In the genomic region with DNA sequence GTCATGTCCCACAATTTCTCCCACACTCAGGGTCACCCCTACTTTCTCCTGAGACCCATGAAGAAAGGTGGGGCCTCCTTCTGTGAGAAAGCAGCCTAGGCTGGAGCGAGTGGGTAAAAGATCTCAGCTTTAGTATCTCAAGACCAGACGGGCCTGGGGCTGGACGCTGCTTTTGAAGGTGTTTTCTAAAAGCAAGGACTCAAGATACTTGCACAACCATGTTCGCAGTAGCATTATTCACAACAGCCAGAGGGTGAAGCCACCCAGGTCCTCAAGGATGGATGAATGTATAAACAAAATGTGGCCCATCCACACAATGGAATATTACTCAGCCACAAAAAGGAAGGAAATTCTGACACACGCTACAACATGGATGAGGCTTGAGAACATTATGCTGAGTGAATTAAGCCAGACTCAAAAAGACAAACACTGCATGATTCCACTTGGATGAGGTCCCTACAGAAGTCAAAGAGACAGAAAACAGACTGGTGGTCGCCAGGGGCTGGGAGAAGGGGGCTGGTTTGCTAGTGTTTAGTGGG, we compare ENCODE assay signal across 1 cellular context.
TF ChIP-seq lines count a peak whose summit lies in the region.

No MANE protein-coding gene starts in this region.

TF ChIP-seq in GM23338, 12 proteins besides CTCF, POLR2A, EP300 and RAD21 (continued from another document):
- TF ChIP-seq, protein P1, sequence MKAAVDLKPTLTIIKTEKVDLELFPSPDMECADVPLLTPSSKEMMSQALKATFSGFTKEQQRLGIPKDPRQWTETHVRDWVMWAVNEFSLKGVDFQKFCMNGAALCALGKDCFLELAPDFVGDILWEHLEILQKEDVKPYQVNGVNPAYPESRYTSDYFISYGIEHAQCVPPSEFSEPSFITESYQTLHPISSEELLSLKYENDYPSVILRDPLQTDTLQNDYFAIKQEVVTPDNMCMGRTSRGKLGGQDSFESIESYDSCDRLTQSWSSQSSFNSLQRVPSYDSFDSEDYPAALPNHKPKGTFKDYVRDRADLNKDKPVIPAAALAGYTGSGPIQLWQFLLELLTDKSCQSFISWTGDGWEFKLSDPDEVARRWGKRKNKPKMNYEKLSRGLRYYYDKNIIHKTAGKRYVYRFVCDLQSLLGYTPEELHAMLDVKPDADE (IDR thresholded peaks at IDR 0.05), result no peak
- TF ChIP-seq EZH2phosphoT487 (IDR thresholded peaks at IDR 0.05; ENCODE audit: unreplicated experiment), result no peak
- TF ChIP-seq POLR2AphosphoS5 (IDR thresholded peaks at IDR 0.05; ENCODE audit: low read depth), result no peak
